19 cellular contexts compared by ENCODE assay signal in the genomic region with DNA sequence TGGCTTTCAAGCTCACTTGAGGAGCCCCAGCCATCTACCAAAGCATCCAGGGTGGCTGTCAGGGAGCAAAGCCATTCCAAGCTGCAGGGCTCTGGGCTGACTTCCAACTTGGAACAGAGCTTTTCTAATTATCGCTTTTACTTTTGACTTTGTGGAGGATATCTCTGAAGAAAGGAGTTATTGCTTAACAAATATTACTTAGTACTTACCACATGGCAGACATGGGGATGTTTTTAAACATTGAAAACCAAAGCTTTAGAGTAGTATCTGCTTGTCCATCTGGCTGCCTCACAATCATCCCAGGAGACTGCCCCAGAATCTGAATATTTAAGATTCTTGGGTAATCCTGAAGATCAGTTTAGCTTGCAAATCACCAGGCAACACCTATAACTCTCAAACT.
A peak's percentile ranks its signal among the peaks of the same experiment; 100 is the strongest.
DNase-seq lines count a peak whose midpoint lies in the region; FAIRE-seq and TF ChIP-seq lines count a peak whose summit lies in the region.
"Had no signal": no experiment of that assay in that cellular context is flagged by ENCODE, and none has a peak within 500 bp of the region (broad histone marks: within the 10 kb centered on the region; RNA-seq: fewer than 3 reads in every experiment).

No MANE protein-coding gene starts in this region.

- no peak overlapping the region for H3K4me3 ChIP-seq in retinal pigment epithelial cell (ENCODE audit: low read length)
- H3K4me3 ChIP-seq: sigmoid colon, tibial artery had no signal

- DNase-seq in ELF-1 (ENCODE audit: low read depth, low spot score) (peak; percentile 43), NCI-H226 (peak; percentile 25), fibroblast of gingiva (ENCODE audit: low read depth) (peak; percentile 82), retinal pigment epithelial cell (ENCODE audit: low read depth) (peak; percentile 13), GM10266 (ENCODE audit: extremely low spot score) (no peak), NCI-H2081 treated with DMSO at 0.1 percent for 48 hours (lab: John Stamatoyannopoulos, UW) (no peak), DMS79 (lab: John Stamatoyannopoulos, UW) (no peak), RCC 7860 (ENCODE audit: low spot score) (no peak)
- DNase-seq: activated CD8-positive, alpha-beta memory T cell treated with anti-CD3 and anti-CD28 coated beads, Interleukin-2, amount 50 U/mL, for 48 hours; activated naive CD4-positive, alpha-beta T cell treated with Interleukin-2 at 50 U/mL for 16 hours; brain microvascular endothelial cell; CD8-positive, alpha-beta memory T cell; NCI-H2029; sigmoid colon; stimulated activated CD4-positive, alpha-beta T cell treated with anti-CD3 and anti-CD28 coated beads, Interleukin-4, amount 100 ng/mL, for 24 hours; T-helper 2 cell had no signal

- TF ChIP-seq CTCF in retinal pigment epithelial cell (conservative IDR thresholded peaks at IDR 0.05; ENCODE audit: low read depth, low read length) (no peak), GM10266 (IDR thresholded peaks at IDR 0.05; ENCODE audit: control insufficient read depth, insufficient read depth, low read depth, missing control alignments) (no peak)

- no peak for FAIRE-seq in RCC 7860 (lab: Jason Lieb, UNC)
- FAIRE-seq: H54, HTR-8/SVneo had no signal

Comparison
In these comparisons a context has a peak if more than half of its experiments do, and no peak if none do; other contexts are left out.
1. DNase-seq: peak in ELF-1 (single experiment), NCI-H226 (single experiment), fibroblast of gingiva (single experiment) and retinal pigment epithelial cell (single experiment); none in GM10266 (single experiment), NCI-H2081 treated with DMSO at 0.1 percent for 48 hours (single experiment), DMS79 (single experiment) and RCC 7860 (single experiment).